13 cellular contexts compared by ENCODE assay signal in genomic region chr13:99311137-99311536, GRCh38. TPM values are rescaled to one million over a fixed set of nuclear protein-coding genes. Genes with fewer than 3 reads are reported as not detected.
DNase-seq lines count a peak whose midpoint lies in the region; ATAC-seq and TF ChIP-seq lines count a peak whose summit lies in the region.
"Had no signal": no experiment of that assay in that cellular context is flagged by ENCODE, and none has a peak within 500 bp of the region (broad histone marks: within the 10 kb centered on the region; RNA-seq: fewer than 3 reads in every experiment).

No MANE protein-coding gene starts in this region.

- no peak for DNase-seq in MCF 10A (ENCODE audit: unreplicated experiment)
- no peak for DNase-seq in mammary epithelial cell
- DNase-seq in activated CD4-positive, alpha-beta memory T cell treated with anti-CD3 and anti-CD28 coated beads, Interleukin-2, amount 10 ng/mL, durations not matched to agents 7 days and 5 days = no peak
- DNase-seq in head of caudate nucleus = peak in 25 of 42 donors; percentile 23 to 80 (median 44)
- DNase-seq in transverse colon = no peak
- no peak for DNase-seq in hepatic stellate cell (ENCODE audit: low spot score)
- DNase-seq: glutamatergic neuron, NCI-H1417 treated with DMSO at 0.1 percent for 48 hours had no signal

- TF ChIP-seq CTCF in MCF 10A (IDR thresholded peaks at IDR 0.05; ENCODE audit: unreplicated experiment) = no peak
- TF ChIP-seq CTCF in mammary epithelial cell (conservative IDR thresholded peaks at IDR 0.05 in 1 of 2, IDR thresholded peaks at IDR 0.05 in 1 of 2; ENCODE audit: extremely low read depth in 1 of 2, insufficient read depth in 1 of 2, low read depth in 1 of 2, low read length in 2 of 2) = no peak
- no peak for TF ChIP-seq CTCF in transverse colon (IDR thresholded peaks at IDR 0.05)

- dilution Hi-C loops in mammary epithelial cell (cut with HindIII; ENCODE audit: low sequenced_read_pairs) = loop anchor here (5.0 kb wide), 1 partner anchor 49 kb away; no protein-coding TSS in a partner anchor

- BruUV-seq in MCF 10A (replicated peaks; lab: Mats Ljungman, UMichigan) = no TSS peak
- no TSS peak for BruUV-seq in mammary epithelial cell (replicated peaks; lab: Mats Ljungman, UMichigan)

- H3K9me3 Mint-ChIP-seq in MCF 10A (ENCODE audit: unreplicated experiment) = no peaks in the 10 kb centered on the region
- H3K9me3 Mint-ChIP-seq in activated CD4-positive, alpha-beta memory T cell treated with anti-CD3 and anti-CD28 coated beads, Interleukin-2, amount 10 ng/mL, durations not matched to agents 7 days and 5 days = no peaks in the 10 kb centered on the region
- H3K9me3 Mint-ChIP-seq: memory B cell had no signal

- ATAC-seq in GM19463 (IDR thresholded peaks at IDR 0.05; ENCODE audit: unreplicated experiment) (no peak), GM19452 (IDR thresholded peaks at IDR 0.05; ENCODE audit: unreplicated experiment) (no peak)

- no peak for TF ChIP-seq EP300 in transverse colon (IDR thresholded peaks at IDR 0.05; ENCODE audit: low read depth)

- POLR2A ChIA-PET in MCF 10A (lab: Yijun Ruan, JAX) = interaction anchor here (0.6 to 1.4 kb wide), 2 partner anchors 10 to 13 kb away, joined by 3 to 4 read pairs; no protein-coding TSS in a partner anchor
- POLR2A ChIA-PET in activated CD4-positive, alpha-beta memory T cell treated with anti-CD3 and anti-CD28 coated beads, Interleukin-2, amount 10 ng/mL, durations not matched to agents 7 days and 5 days (lab: Charles Lee) = interaction anchor here (0.9 to 7.1 kb wide), 9 partner anchors 8 to 55 kb away, joined by 3 to 139 read pairs (median 5); partner anchors contain the start of genes GPR18 and GPR183

- H3K4me3 Mint-ChIP-seq in MCF 10A (ENCODE audit: unreplicated experiment) = no peak overlapping the region
- H3K4me3 Mint-ChIP-seq in activated CD4-positive, alpha-beta memory T cell treated with anti-CD3 and anti-CD28 coated beads, Interleukin-2, amount 10 ng/mL, durations not matched to agents 7 days and 5 days = peak overlapping the region; percentile 7
- H3K4me3 Mint-ChIP-seq: memory B cell had no signal

- H3K79me2 ChIP-seq in mammary epithelial cell (ENCODE audit: insufficient read depth, low read length) = peaks cover 7% of the 10 kb centered on the region

- no peaks in the 10 kb centered on the region for H3K27me3 ChIP-seq in mammary epithelial cell (ENCODE audit: insufficient read depth, low read length)
- H3K27me3 ChIP-seq in transverse colon = no peaks in the 10 kb centered on the region
- H3K27me3 ChIP-seq: suprapubic skin had no signal

- H3K9me3 ChIP-seq in mammary epithelial cell (replicated peaks; ENCODE audit: insufficient read depth, low read length) (no peaks in the 10 kb centered on the region), transverse colon (no peaks in the 10 kb centered on the region)
- H3K9me3 ChIP-seq: suprapubic skin had no signal

- no peak overlapping the region for H2AFZ ChIP-seq in mammary epithelial cell (ENCODE audit: low read depth, low read length)

- H3K4me1 ChIP-seq in mammary epithelial cell (ENCODE audit: insufficient read depth, low read length) (peaks cover 7% of the 10 kb centered on the region), transverse colon (peaks cover 7 to 35% (median 18%) of the 10 kb centered on the region in 4 donors)

- TF ChIP-seq POLR2A in transverse colon (IDR thresholded peaks at IDR 0.05) = no peak

- H3K27me3 Mint-ChIP-seq in MCF 10A (ENCODE audit: insufficient read depth, unreplicated experiment) = no peaks in the 10 kb centered on the region
- H3K27me3 Mint-ChIP-seq in activated CD4-positive, alpha-beta memory T cell treated with anti-CD3 and anti-CD28 coated beads, Interleukin-2, amount 10 ng/mL, durations not matched to agents 7 days and 5 days = no peaks in the 10 kb centered on the region
- H3K27me3 Mint-ChIP-seq: memory B cell had no signal

- intact Hi-C loops in MCF 10A (cut with micrococcal nuclease) = no loop called here
- intact Hi-C loops in mammary epithelial cell (cut with micrococcal nuclease) = no loop called here
- intact Hi-C loops in head of caudate nucleus (cut with DNase I) = no loop called here
- intact Hi-C loops in transverse colon (cut with DNase I; ENCODE audit: low total_unique reads) = no loop called here

- in situ Hi-C loops in mammary epithelial cell (cut with MboI; ENCODE audit: low sequenced_read_pairs in 2 of 2) (no loop called here), transverse colon (cut with MboI; ENCODE audit: low pct_ligation_motif_present in 1 of 4, low pct_unique_long_range_greater_than_20kb in 1 of 4, low sequenced_read_pairs in 3 of 4) (no loop called here)

- H3K9ac ChIP-seq in mammary epithelial cell (ENCODE audit: insufficient read depth, low read length) = no peak overlapping the region

- peak overlapping the region; percentile 43 for H3K27ac Mint-ChIP-seq in MCF 10A (ENCODE audit: low read depth, unreplicated experiment)
- H3K27ac Mint-ChIP-seq in activated CD4-positive, alpha-beta memory T cell treated with anti-CD3 and anti-CD28 coated beads, Interleukin-2, amount 10 ng/mL, durations not matched to agents 7 days and 5 days = peak overlapping the region; percentile 70
- H3K27ac Mint-ChIP-seq: memory B cell had no signal

- H4K20me1 ChIP-seq in mammary epithelial cell (ENCODE audit: insufficient read depth, low read length) = no peaks in the 10 kb centered on the region

- H3K27ac ChIP-seq in mammary epithelial cell (ENCODE audit: insufficient read depth, low read depth, low read length) (no peak overlapping the region), transverse colon (peak overlapping the region; percentile 39 to 64 (median 54))
- H3K27ac ChIP-seq: VCaP had no signal

- 84% methylated on average over 4 of the region's 4 CpGs for WGBS in mammary epithelial cell (ENCODE audit: low coverage, missing lambda C conversion rate)
- 84 to 85% methylated on average over 4 of the region's 4 CpGs for WGBS in transverse colon (ENCODE audit: low coverage in 1 of 2), 2 donors

- CTCF ChIA-PET in MCF 10A (lab: Yijun Ruan, JAX) (no interaction called here), mammary epithelial cell (lab: Charles Lee; ENCODE audit: low non-redundant PET) (no interaction called here)
- CTCF ChIA-PET in activated CD4-positive, alpha-beta memory T cell treated with anti-CD3 and anti-CD28 coated beads, Interleukin-2, amount 10 ng/mL, durations not matched to agents 7 days and 5 days (lab: Charles Lee) = interaction anchor here (1.8 kb wide), 1 partner anchor 41 kb away, joined by 5 read pairs; no protein-coding TSS in a partner anchor

- no peak overlapping the region for H3K4me2 ChIP-seq in mammary epithelial cell (ENCODE audit: insufficient read depth, low read depth, low read length)

- H3K36me3 Mint-ChIP-seq in MCF 10A (ENCODE audit: insufficient read depth, unreplicated experiment) = peaks cover 16% of the 10 kb centered on the region
- H3K36me3 Mint-ChIP-seq in activated CD4-positive, alpha-beta memory T cell treated with anti-CD3 and anti-CD28 coated beads, Interleukin-2, amount 10 ng/mL, durations not matched to agents 7 days and 5 days (ENCODE audit: low read depth) = peaks cover 27% of the 10 kb centered on the region

- H3K36me3 ChIP-seq in mammary epithelial cell (ENCODE audit: insufficient read depth, low read length) (no peaks in the 10 kb centered on the region), transverse colon (no peaks in the 10 kb centered on the region)

- H3K4me3 ChIP-seq in mammary epithelial cell (replicated peaks in 1 of 3; ENCODE audit: insufficient read depth in 1 of 3, low read depth in 2 of 3, low read length in 3 of 3) (no peak overlapping the region), transverse colon (no peak overlapping the region)
- H3K4me3 ChIP-seq: suprapubic skin had no signal

- H3K4me1 Mint-ChIP-seq in MCF 10A (ENCODE audit: insufficient read depth, unreplicated experiment) = peaks cover 20% of the 10 kb centered on the region
- peaks cover 84% of the 10 kb centered on the region for H3K4me1 Mint-ChIP-seq in activated CD4-positive, alpha-beta memory T cell treated with anti-CD3 and anti-CD28 coated beads, Interleukin-2, amount 10 ng/mL, durations not matched to agents 7 days and 5 days

RNA-seq across cellular contexts. Expression of gene GPR183, which starts 3.9 kb away (rescaled TPM):
- total RNA-seq in MCF 10A (2022) = not detected in 2 replicates
- not detected for total RNA-seq in mammary epithelial cell
- polyA plus RNA-seq in mammary epithelial cell = not detected
- not detected for polyA minus RNA-seq in mammary epithelial cell
- total RNA-seq in activated CD4-positive, alpha-beta memory T cell treated with anti-CD3 and anti-CD28 coated beads, Interleukin-2, amount 10 ng/mL, durations not matched to agents 7 days and 5 days = 10 to 100 TPM; 43.7 to 46.2 TPM
- total RNA-seq in transverse colon = 10 to 100 TPM in 1 of 4 donors, 1 to 10 TPM in 3; 3.0 to 14.6 (median 6.5) TPM

RNA-seq across cellular contexts. Expression of gene GPR18, which starts 53.0 kb away (rescaled TPM):
- total RNA-seq in MCF 10A (2022) (not detected in 2 replicates), mammary epithelial cell (not detected), transverse colon (under 1 TPM in 2 of 4 donors, not detected in 2; 0.41 to 0.48 TPM)
- polyA plus RNA-seq in mammary epithelial cell = not detected
- not detected for polyA minus RNA-seq in mammary epithelial cell
- 10 to 100 TPM; 10.3 to 10.4 TPM for total RNA-seq in activated CD4-positive, alpha-beta memory T cell treated with anti-CD3 and anti-CD28 coated beads, Interleukin-2, amount 10 ng/mL, durations not matched to agents 7 days and 5 days
- total RNA-seq: suprapubic skin had no signal

Comparison
In these comparisons a context has a peak if more than half of its experiments do, and no peak if none do; other contexts are left out.
1. DNase-seq: peak in head of caudate nucleus (25 of 42); none in MCF 10A (single experiment), mammary epithelial cell (single experiment), activated CD4-positive, alpha-beta memory T cell treated with anti-CD3 and anti-CD28 coated beads, Interleukin-2, amount 10 ng/mL, durations not matched to agents 7 days and 5 days (single experiment), transverse colon (single experiment) and hepatic stellate cell (single experiment).
2. RNA of gene GPR18, which starts 53.0 kb away (total RNA-seq): 10.3 to 10.4 TPM in activated CD4-positive, alpha-beta memory T cell treated with anti-CD3 and anti-CD28 coated beads, Interleukin-2, amount 10 ng/mL, durations not matched to agents 7 days and 5 days; 0.41 to 0.48 TPM in transverse colon, not detected in MCF 10A and not detected in mammary epithelial cell; every median in the first group is over 4 times any median in the second.